ENCODE assay signal across 20 cellular contexts in genomic region chr5:55899344-55899743, GRCh38. TPM values are rescaled to one million over a fixed set of nuclear protein-coding genes. Genes with fewer than 3 reads are reported as not detected.
DNase-seq lines count a peak whose midpoint lies in the region; ATAC-seq, FAIRE-seq and TF ChIP-seq lines count a peak whose summit lies in the region.
"Had no signal": no experiment of that assay in that cellular context is flagged by ENCODE, and none has a peak within 500 bp of the region (broad histone marks: within the 10 kb centered on the region; RNA-seq: fewer than 3 reads in every experiment).

No MANE protein-coding gene starts in this region.

- no peaks in the 10 kb centered on the region for H3K9me3 Mint-ChIP-seq in type B pancreatic cell
- H3K9me3 Mint-ChIP-seq: activated naive CD4-positive, alpha-beta T cell treated with anti-CD3 and anti-CD28 coated beads, Interleukin-2, amount 50 U/mL, for 24 hours; neural progenitor cell had no signal

- no peak overlapping the region for H3K4me2 ChIP-seq in HepG2 (ENCODE audit: low read depth, low read length)
- H3K4me2 ChIP-seq: neural progenitor cell had no signal

- CTCF ChIA-PET in HepG2 (lab: Yijun Ruan, JAX; ENCODE audit: low intra/inter-chr PET ratio, low total read pairs), result no interaction called here

- no peak overlapping the region for H3K9ac ChIP-seq in HepG2 (ENCODE audit: insufficient read depth, low read depth, low read length)
- H3K9ac ChIP-seq: neural progenitor cell had no signal

- POLR2A ChIA-PET in HepG2 (lab: Yijun Ruan, JAX), result no interaction called here

- TF ChIP-seq EP300 in HepG2 (IDR thresholded peaks at IDR 0.05; ENCODE audit: low read depth in 2 of 2, low read length in 2 of 2), result no peak
- no peak for TF ChIP-seq EP300 in HepG2 (CRISPR knock-in tag; IDR thresholded peaks at IDR 0.05; ENCODE audit: borderline replicate concordance)

- no peaks in the 10 kb centered on the region for H4K20me1 ChIP-seq in HepG2 (ENCODE audit: insufficient read depth, low read length)

- intact Hi-C loops in HepG2 (cut with micrococcal nuclease; ENCODE audit: unreplicated experiment), result no loop called here

- no peaks in the 10 kb centered on the region for H3K79me2 ChIP-seq in HepG2 (ENCODE audit: insufficient read depth, low read length)

- in situ Hi-C loops in HepG2 (cut with HindIII; ENCODE audit: extremely low pct_ligation_motif_present, low pct_unique_long_range_greater_than_20kb), result no loop called here

- H3K36me3 Mint-ChIP-seq in type B pancreatic cell, result no peaks in the 10 kb centered on the region
- H3K36me3 Mint-ChIP-seq: activated naive CD4-positive, alpha-beta T cell treated with anti-CD3 and anti-CD28 coated beads, Interleukin-2, amount 50 U/mL, for 24 hours; IgD-negative memory B cell; neural progenitor cell had no signal

- TF ChIP-seq RAD21 in HepG2 (CRISPR knock-in tag; IDR thresholded peaks at IDR 0.05), result no peak

- H3K4me3 Mint-ChIP-seq in type B pancreatic cell, result no peak overlapping the region
- H3K4me3 Mint-ChIP-seq: activated naive CD4-positive, alpha-beta T cell treated with anti-CD3 and anti-CD28 coated beads, Interleukin-2, amount 50 U/mL, for 24 hours; neural progenitor cell had no signal

- no peak for FAIRE-seq in HepG2 (lab: Jason Lieb, UNC)
- FAIRE-seq: frontal cortex, H1 had no signal

- H2AFZ ChIP-seq in HepG2 (ENCODE audit: low read length), result no peak overlapping the region
- H2AFZ ChIP-seq: neural progenitor cell had no signal

- no TSS peak for BruUV-seq in HepG2 (replicated peaks; lab: Mats Ljungman, UMichigan)

- H3K36me3 ChIP-seq in HepG2 (replicated peaks in 1 of 2; ENCODE audit: control insufficient read depth in 1 of 2, insufficient read depth in 2 of 2, low read length in 2 of 2), result no peaks in the 10 kb centered on the region
- H3K36me3 ChIP-seq: neural progenitor cell had no signal

- H3K4me1 Mint-ChIP-seq in type B pancreatic cell (ENCODE audit: unreplicated experiment), result peaks cover 5% of the 10 kb centered on the region
- H3K4me1 Mint-ChIP-seq: neural progenitor cell had no signal

- no peak overlapping the region for H3K27ac ChIP-seq in HepG2 (ENCODE audit: extremely low read length, insufficient read depth, low read length)
- H3K27ac ChIP-seq: neural progenitor cell had no signal

- no peaks in the 10 kb centered on the region for H3K9me3 ChIP-seq in HepG2 (ENCODE audit: low read length)
- H3K9me3 ChIP-seq: Caco-2 had no signal

- peaks cover 0 to 3% of the 10 kb centered on the region in 2 experiments; a peak in 1 of 5 replicates for H3K27me3 ChIP-seq in HepG2 (ENCODE audit: control insufficient read depth in 1 of 2, insufficient read depth in 2 of 2, low read length in 2 of 2)
- H3K27me3 ChIP-seq: neural progenitor cell had no signal

- H3K27me3 Mint-ChIP-seq in type B pancreatic cell, result peaks cover 3% of the 10 kb centered on the region
- H3K27me3 Mint-ChIP-seq: activated naive CD4-positive, alpha-beta T cell treated with anti-CD3 and anti-CD28 coated beads, Interleukin-2, amount 50 U/mL, for 24 hours had no signal

- peak; percentile 49 for DNase-seq in AG10803 (ENCODE audit: low read depth)
- peak; percentile 17 for DNase-seq in LoVo (ENCODE audit: low spot score)
- DNase-seq in choroid plexus epithelial cell (ENCODE audit: low read depth), result peak; percentile 35
- no peak for DNase-seq in HepG2 (ENCODE audit: low spot score)
- DNase-seq in activated CD8-positive, alpha-beta memory T cell treated with anti-CD3 and anti-CD28 coated beads, Interleukin-2, amount 50 U/mL, for 48 hours, result no peak
- DNase-seq in DMS 273 (lab: John Stamatoyannopoulos, UW; ENCODE audit: unreplicated experiment), result no peak
- DNase-seq in type B pancreatic cell (ENCODE audit: extremely low spot score, unreplicated experiment), result no peak
- no peak for DNase-seq in NCI-H2081 treated with DMSO at 0.1 percent for 48 hours (lab: John Stamatoyannopoulos, UW)
- DNase-seq: activated T-cell treated with anti-CD3 and anti-CD28 coated beads, Interleukin-2, amount 50 U/mL, for 1 hour; Caco-2; effector CD4-positive, alpha-beta T cell; NCI-H1048; NCI-H69; substantia nigra had no signal

- H3K4me3 ChIP-seq in AG10803 (ENCODE audit: low read length) (no peak overlapping the region), choroid plexus epithelial cell (ENCODE audit: low read depth, low read length) (no peak overlapping the region), HepG2 (replicated peaks in 1 of 3; ENCODE audit: insufficient read depth in 1 of 3, low read depth in 2 of 3, low read length in 3 of 3) (no peak overlapping the region)
- H3K4me3 ChIP-seq: neural progenitor cell had no signal

- TF ChIP-seq CTCF in AG10803 (conservative IDR thresholded peaks at IDR 0.05; ENCODE audit: low read length) (no peak), choroid plexus epithelial cell (conservative IDR thresholded peaks at IDR 0.05; ENCODE audit: low read depth, low read length) (no peak), HepG2 (CRISPR knock-in tag; IDR thresholded peaks at IDR 0.05) (no peak), type B pancreatic cell (conservative IDR thresholded peaks at IDR 0.05) (no peak)

- peaks cover 12% of the 10 kb centered on the region for H3K4me1 ChIP-seq in HepG2 (ENCODE audit: insufficient read depth, low read length)
- H3K4me1 ChIP-seq: Caco-2, neural progenitor cell had no signal

- no peak overlapping the region for H3K27ac Mint-ChIP-seq in type B pancreatic cell
- H3K27ac Mint-ChIP-seq: activated naive CD4-positive, alpha-beta T cell treated with anti-CD3 and anti-CD28 coated beads, Interleukin-2, amount 50 U/mL, for 24 hours; neural progenitor cell had no signal

- WGBS in HepG2 (ENCODE audit: low lambda C conversion rate), result 46% methylated on average over 5 of the region's 6 CpGs

- peak; percentile 63 for ATAC-seq in HepG2
- ATAC-seq: left lobe of liver had no signal

- no peak for TF ChIP-seq POLR2A in HepG2 (IDR thresholded peaks at IDR 0.05; ENCODE audit: insufficient read depth in 1 of 2, low read depth in 2 of 2, low read length in 2 of 2)

TF ChIP-seq in HepG2, 621 proteins besides CTCF, POLR2A, EP300 and RAD21:
- no peak for TF ChIP-seq IRF1 (CRISPR knock-in tag; IDR thresholded peaks at IDR 0.05; ENCODE audit: low read depth)
- 0 out of 2 replicates have a peak, but pooled peaks have one; percentile 23 for TF ChIP-seq FOSL2 (CRISPR knock-in tag; IDR thresholded peaks at IDR 0.05)
- no peak for TF ChIP-seq ZNF253 (CRISPR knock-in tag; IDR thresholded peaks at IDR 0.05; ENCODE audit: borderline replicate concordance)

RNA-seq across cellular contexts. Expression of gene IL31RA, which starts 48.2 kb away (rescaled TPM):
- total RNA-seq in HepG2 (2016; rRNA removed; fragmentation: Illumina TruSeq; extraction: Trizol) (not detected in 2 replicates), type B pancreatic cell (ENCODE audit: low replicate concordance) (not detected in 2 replicates)
- total RNA-seq in HepG2 (2016; cell fraction: cytosol; rRNA removed; fragmentation: Illumina TruSeq; extraction: Trizol; ENCODE audit: low read depth), result not detected in 2 replicates
- 0.06 and 0.07 TPM in 2 replicates for total RNA-seq in HepG2 (2016; cell fraction: insoluble cytoplasmic fraction; rRNA removed; fragmentation: Illumina TruSeq; extraction: Trizol)
- not detected in 2 replicates for total RNA-seq in HepG2 (2016; cell fraction: membrane; rRNA removed; fragmentation: Illumina TruSeq; extraction: Trizol)
- not detected in 2 replicates for total RNA-seq in HepG2 (2016; cell fraction: nucleus; rRNA removed; fragmentation: Illumina TruSeq; extraction: Trizol)
- polyA plus RNA-seq in HepG2 (2011; rRNA removed), result 0.05 TPM in 1 of 2 replicates, not detected in the other
- 0.06 TPM in 1 of 2 replicates, not detected in the other for polyA plus RNA-seq in HepG2 (2011; cell fraction: cytosol; rRNA removed)
- polyA plus RNA-seq in HepG2 (2011; cell fraction: nucleus; rRNA removed), result not detected in 2 replicates
- polyA plus RNA-seq in HepG2 (2012), result 0.11 TPM in 1 of 2 replicates, not detected in the other
- not detected in 2 replicates for polyA plus RNA-seq in HepG2 (2016; cell fraction: cytosol; fragmentation: Illumina TruSeq; extraction: Trizol; ENCODE audit: low read depth)
- not detected in 2 replicates for polyA plus RNA-seq in HepG2 (2016; cell fraction: insoluble cytoplasmic fraction; fragmentation: Illumina TruSeq; extraction: Trizol; ENCODE audit: low read depth)
- not detected in 2 replicates for polyA plus RNA-seq in HepG2 (2016; cell fraction: membrane; fragmentation: Illumina TruSeq; extraction: Trizol; ENCODE audit: low read depth)
- not detected in 2 replicates for polyA plus RNA-seq in HepG2 (2016; cell fraction: nucleus; fragmentation: Illumina TruSeq; extraction: Trizol; ENCODE audit: insufficient read depth, low read depth)
- not detected in 2 replicates for polyA minus RNA-seq in HepG2 (2011; rRNA and poly(A)+ RNA removed; ENCODE audit: low replicate concordance)
- polyA minus RNA-seq in HepG2 (2011; cell fraction: cytosol; rRNA and poly(A)+ RNA removed), result not detected in 2 replicates
- not detected in 2 replicates for polyA minus RNA-seq in HepG2 (2011; cell fraction: nucleus; rRNA and poly(A)+ RNA removed)
- total RNA-seq: Caco-2, frontal cortex, H1, left lobe of liver had no signal
- polyA plus RNA-seq: H1, IgD-negative memory B cell had no signal

Comparison
In these comparisons a context has a peak if more than half of its experiments do, and no peak if none do; other contexts are left out.
1. DNase-seq: peak in AG10803 (single experiment), LoVo (single experiment) and choroid plexus epithelial cell (single experiment); none in HepG2 (single experiment), activated CD8-positive, alpha-beta memory T cell treated with anti-CD3 and anti-CD28 coated beads, Interleukin-2, amount 50 U/mL, for 48 hours (single experiment), DMS 273 (single experiment), type B pancreatic cell (single experiment) and NCI-H2081 treated with DMSO at 0.1 percent for 48 hours (single experiment).